ENCODE assay signal across 8 cellular contexts in the genomic region with DNA sequence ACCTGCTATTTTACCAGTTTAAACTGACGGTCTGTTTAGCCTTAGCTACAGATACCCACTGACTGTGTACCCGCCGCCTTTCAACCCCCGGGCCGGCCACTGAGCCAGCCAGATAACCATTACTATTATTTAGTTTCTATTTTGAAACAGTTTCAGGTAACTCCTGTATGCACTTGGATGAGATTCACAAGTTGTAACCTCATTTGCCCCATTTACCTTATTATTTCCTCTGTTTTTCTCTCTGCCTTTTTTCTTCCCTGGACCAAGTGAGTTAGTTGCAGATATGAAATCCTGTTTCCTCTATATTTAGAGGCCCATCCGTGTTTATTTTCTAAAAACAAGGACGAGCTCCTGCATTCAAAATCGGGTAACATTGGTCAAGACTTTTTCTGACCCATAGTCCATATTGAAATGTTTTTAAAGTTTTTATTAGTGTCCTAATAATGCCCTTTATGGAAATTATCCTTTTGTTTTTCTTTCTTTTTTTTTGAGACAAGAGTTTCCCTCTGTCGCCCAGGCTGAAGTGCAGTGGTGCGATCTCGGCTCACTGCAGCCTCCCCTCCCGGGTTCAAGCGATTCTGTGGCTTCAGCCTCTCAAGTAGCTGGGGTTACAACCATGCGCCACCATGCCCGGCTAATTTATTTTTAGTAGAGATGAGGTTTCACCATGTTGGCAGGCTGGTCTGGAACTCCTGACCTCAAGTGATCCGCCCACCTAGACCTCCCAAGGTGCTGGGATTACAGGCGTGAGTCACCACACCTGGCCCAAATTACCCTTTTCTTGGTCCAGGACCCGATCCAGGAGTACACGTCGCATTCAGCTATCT. TPM values are rescaled to one million over a fixed set of nuclear protein-coding genes. Genes with fewer than 3 reads are reported as not detected.
DNase-seq lines count a peak whose midpoint lies in the region; ATAC-seq and TF ChIP-seq lines count a peak whose summit lies in the region.

No MANE protein-coding gene starts in this region.

- H3K36me3 ChIP-seq in BJ (ENCODE audit: control insufficient read depth, insufficient read depth, low read length) (peaks cover 11% of the 10 kb centered on the region), muscle layer of colon (ENCODE audit: insufficient read depth, low read length) (peaks cover 21% of the 10 kb centered on the region)

- peak; percentile 0 for ATAC-seq in HG03060 (IDR thresholded peaks at IDR 0.05; ENCODE audit: low read depth, unreplicated experiment)
- ATAC-seq in GM21447 (IDR thresholded peaks at IDR 0.05; ENCODE audit: unreplicated experiment): no peak

- peak overlapping the region; percentile 96 for H3K27ac Mint-ChIP-seq in MCF 10A (ENCODE audit: low read depth, unreplicated experiment)

- H3K9me3 Mint-ChIP-seq in MCF 10A (ENCODE audit: unreplicated experiment): no peaks in the 10 kb centered on the region

- POLR2A ChIA-PET in BJ (lab: Charles Lee): interaction anchor here (1.2 to 1.3 kb wide), 2 partner anchors 34 to 40 kb away, joined by 4 to 5 read pairs; a partner anchor contains a TSS
- POLR2A ChIA-PET in MCF 10A (lab: Yijun Ruan, JAX): interaction anchor here (0.5 to 4.1 kb wide), 30 partner anchors 9 to 413 kb away, joined by 3 to 64 read pairs (median 6); a partner anchor contains a TSS

- no peaks in the 10 kb centered on the region for H3K27me3 ChIP-seq in BJ (ENCODE audit: control insufficient read depth, insufficient read depth, low read length)
- no peaks in the 10 kb centered on the region for H3K27me3 ChIP-seq in muscle layer of colon (ENCODE audit: control insufficient read depth in 1 of 2, insufficient read depth in 2 of 2, low read length in 2 of 2)

- peaks cover 27% of the 10 kb centered on the region for H3K36me3 Mint-ChIP-seq in MCF 10A (ENCODE audit: insufficient read depth, unreplicated experiment)

- DNase-seq in BJ (ENCODE audit: low read depth): no peak
- peak; percentile 59 for DNase-seq in MCF 10A (ENCODE audit: unreplicated experiment)
- no peak for DNase-seq in NCI-H1105 (lab: John Stamatoyannopoulos, UW)
- no peak for DNase-seq in GM19238 (ENCODE audit: insufficient read length, low spot score)
- DNase-seq in amygdala (lab: John Stamatoyannopoulos, UW): no peak

- intact Hi-C loops in MCF 10A (cut with micrococcal nuclease): loop anchor here (1.0 to 2.0 kb wide), 6 partner anchors 25 to 105 kb away; a partner anchor contains a TSS

- no peak for TF ChIP-seq CTCF in BJ (IDR thresholded peaks at IDR 0.05; ENCODE audit: insufficient read depth, low read depth, low read length)
- no peak for TF ChIP-seq CTCF in MCF 10A (IDR thresholded peaks at IDR 0.05; ENCODE audit: unreplicated experiment)

- H3K4me3 Mint-ChIP-seq in MCF 10A (ENCODE audit: unreplicated experiment): peak overlapping the region; percentile 93

- H3K4me3 ChIP-seq in BJ (ENCODE audit: low read depth, low read length): peak overlapping the region; percentile 54
- H3K4me3 ChIP-seq in muscle layer of colon (ENCODE audit: low read depth in 1 of 2, low read length in 2 of 2): peak overlapping the region; percentile 70 to 76

- H3K9ac ChIP-seq in muscle layer of colon (ENCODE audit: low read length): peak overlapping the region; percentile 85

- CTCF ChIA-PET in BJ (lab: Yijun Ruan, JAX): interaction anchor here (0.6 to 11.8 kb wide), 24 partner anchors 12 to 264 kb away, joined by 3 to 248 read pairs (median 4); a partner anchor contains a TSS
- CTCF ChIA-PET in MCF 10A (lab: Yijun Ruan, JAX): interaction anchor here (0.5 to 10.7 kb wide), 32 partner anchors 12 to 267 kb away, joined by 3 to 231 read pairs (median 4); a partner anchor contains a TSS

- peaks cover 25% of the 10 kb centered on the region for H3K4me1 ChIP-seq in muscle layer of colon (ENCODE audit: insufficient read depth, low read length)

- no peaks in the 10 kb centered on the region for H3K27me3 Mint-ChIP-seq in MCF 10A (ENCODE audit: insufficient read depth, unreplicated experiment)

- BruUV-seq in MCF 10A (replicated peaks; lab: Mats Ljungman, UMichigan): TSS peak; percentile 66

- H3K9me3 ChIP-seq in muscle layer of colon (ENCODE audit: low read length): no peaks in the 10 kb centered on the region

- H3K4me1 Mint-ChIP-seq in MCF 10A (ENCODE audit: insufficient read depth, unreplicated experiment): peaks cover 19% of the 10 kb centered on the region

- H3K27ac ChIP-seq in muscle layer of colon (ENCODE audit: low read depth, low read length): peak overlapping the region; percentile 97

RNA-seq across cellular contexts. Expression of a gene that starts 0.8 kb away (rescaled TPM):
- polyA plus RNA-seq in BJ (2011; rRNA removed): 7.5 and 12.2 TPM in 2 replicates
- 11.4 and 11.7 TPM in 2 replicates for polyA minus RNA-seq in BJ (2011; rRNA and poly(A)+ RNA removed)
- 15.8 and 19.2 TPM in 2 replicates for total RNA-seq in MCF 10A (2022)

RNA-seq across cellular contexts. Expression of a gene that starts 25.0 kb away (rescaled TPM):
- polyA plus RNA-seq in BJ (2011; rRNA removed): 41.8 and 68.1 TPM in 2 replicates
- polyA minus RNA-seq in BJ (2011; rRNA and poly(A)+ RNA removed): 28.0 and 36.5 TPM in 2 replicates
- 134 and 137 TPM in 2 replicates for total RNA-seq in MCF 10A (2022)

RNA-seq across cellular contexts. Expression of a gene that starts 25.5 kb away (rescaled TPM):
- polyA plus RNA-seq in BJ (2011; rRNA removed): 14.8 and 17.4 TPM in 2 replicates
- 31.2 and 32.9 TPM in 2 replicates for polyA minus RNA-seq in BJ (2011; rRNA and poly(A)+ RNA removed)
- total RNA-seq in MCF 10A (2022): 31.7 and 39.7 TPM in 2 replicates

RNA-seq across cellular contexts. Expression of a gene that starts 34.6 kb away (rescaled TPM):
- 31.0 and 47.5 TPM in 2 replicates for polyA plus RNA-seq in BJ (2011; rRNA removed)
- polyA minus RNA-seq in BJ (2011; rRNA and poly(A)+ RNA removed): 33.9 and 42.5 TPM in 2 replicates
- total RNA-seq in MCF 10A (2022): 51.5 and 54.8 TPM in 2 replicates

RNA-seq across cellular contexts. Expression of a gene that starts 39.9 kb away (rescaled TPM):
- 0.07 and 0.17 TPM in 2 replicates for polyA plus RNA-seq in BJ (2011; rRNA removed)
- polyA minus RNA-seq in BJ (2011; rRNA and poly(A)+ RNA removed): not detected in 2 replicates
- total RNA-seq in MCF 10A (2022): 0.32 TPM in 1 of 2 replicates, not detected in the other
